ENCODE assay signal across 26 cellular contexts in the genomic region with DNA sequence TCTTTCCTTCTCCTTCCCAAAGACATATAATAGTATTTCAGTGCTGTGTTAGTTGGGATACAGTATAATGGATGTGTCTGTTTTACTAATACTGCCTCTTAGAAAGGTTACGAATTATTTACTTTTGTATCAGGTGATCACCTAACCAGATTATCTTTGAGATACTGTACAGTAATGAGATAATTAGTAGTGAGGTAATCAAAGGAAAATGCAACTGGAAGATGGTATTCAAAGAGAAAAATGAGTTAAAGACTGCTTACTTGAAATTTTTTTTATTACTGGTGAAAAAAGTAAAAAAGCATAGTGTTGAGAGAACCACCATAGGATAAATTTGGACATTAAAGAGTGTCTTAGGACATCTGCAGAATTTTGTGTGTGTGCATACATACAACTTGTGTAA.
"Had no signal": no experiment of that assay in that cellular context is flagged by ENCODE, and none has a peak within 500 bp of the region (broad histone marks: within the 10 kb centered on the region; RNA-seq: fewer than 3 reads in every experiment).

No MANE protein-coding gene starts in this region.

- H3K9me3 ChIP-seq: esophagus squamous epithelium, gastroesophageal sphincter, left ventricle myocardium inferior, lower lobe of right lung, pancreas, suprapubic skin, tibial artery, upper lobe of right lung, vagina had no signal

- H3K4me3 Mint-ChIP-seq: dendritic cell treated with granulocyte-macrophage colony-stimulating factor and Interleukin-4, amounts not matched to agents 40 ng/mL and 50 ng/mL, for 4 days; effector memory CD8-positive, alpha-beta T cell; memory B cell; naive B cell; nephron; stimulated activated effector memory CD8-positive, alpha-beta T cell treated with anti-CD3 and anti-CD28 coated beads, Interleukin-12 subunit alpha, Interleukin-12 subunit beta, amount 100 ng/mL, for 72 hours had no signal

- H3K27me3 ChIP-seq: esophagus squamous epithelium, gastroesophageal sphincter, pancreas, suprapubic skin, tibial artery, upper lobe of right lung, vagina had no signal

- H3K4me3 ChIP-seq: esophagus squamous epithelium, gastroesophageal sphincter, left ventricle myocardium inferior, lower lobe of right lung, pancreas, smooth muscle cell, suprapubic skin, tibial artery, upper lobe of right lung, vagina had no signal

- ATAC-seq: effector memory CD8-positive, alpha-beta T cell; gastroesophageal sphincter; left cardiac atrium; lower lobe of right lung; pancreas; right cardiac atrium; stimulated activated effector memory CD8-positive, alpha-beta T cell treated with anti-CD3 and anti-CD28 coated beads, Interleukin-12 subunit alpha, Interleukin-12 subunit beta, amount 100 ng/mL, for 72 hours; stimulated activated naive CD8-positive, alpha-beta T cell treated with anti-CD3 and anti-CD28 coated beads, Interleukin-15, Interleukin-2, amounts not matched to agents 100 U/mL and 50 U/mL, for 24 hours; upper lobe of right lung had no signal

- H3K36me3 ChIP-seq: esophagus squamous epithelium, gastroesophageal sphincter, left ventricle myocardium inferior, lower lobe of right lung, pancreas, suprapubic skin, tibial artery, upper lobe of right lung, vagina had no signal

- FAIRE-seq: kidney, pancreas had no signal

- H3K27ac ChIP-seq: esophagus squamous epithelium, gastroesophageal sphincter, left ventricle myocardium inferior, lower lobe of right lung, pancreas, suprapubic skin, tibial artery, upper lobe of right lung, vagina had no signal

- H3K9me3 Mint-ChIP-seq: dendritic cell treated with granulocyte-macrophage colony-stimulating factor and Interleukin-4, amounts not matched to agents 40 ng/mL and 50 ng/mL, for 4 days; effector memory CD8-positive, alpha-beta T cell; memory B cell; nephron; stimulated activated effector memory CD8-positive, alpha-beta T cell treated with anti-CD3 and anti-CD28 coated beads, Interleukin-12 subunit alpha, Interleukin-12 subunit beta, amount 100 ng/mL, for 72 hours had no signal

- DNase-seq: effector memory CD8-positive, alpha-beta T cell; esophagus squamous epithelium; foreskin fibroblast; glutamatergic neuron; kidney; left cardiac atrium; left ventricle myocardium inferior; lower lobe of right lung; naive B cell; occipital lobe; pancreas; right cardiac atrium; stimulated activated CD4-positive, alpha-beta T cell treated with anti-CD3 and anti-CD28 coated beads, Interleukin-4, amount 100 ng/mL, for 1 hour; stimulated activated CD8-positive, alpha-beta memory T cell treated with anti-CD3 and anti-CD28 coated beads, Interleukin-4, amount 100 ng/mL, for 48 hours; stimulated activated naive CD8-positive, alpha-beta T cell treated with anti-CD3 and anti-CD28 coated beads, Interleukin-15, Interleukin-2, amounts not matched to agents 100 U/mL and 50 U/mL, for 24 hours; tibial artery; upper lobe of right lung had no signal

- H3K27me3 Mint-ChIP-seq: dendritic cell treated with granulocyte-macrophage colony-stimulating factor and Interleukin-4, amounts not matched to agents 40 ng/mL and 50 ng/mL, for 4 days; effector memory CD8-positive, alpha-beta T cell; memory B cell; naive B cell; progenitor cell of endocrine pancreas had no signal

- H3K27ac Mint-ChIP-seq: dendritic cell treated with granulocyte-macrophage colony-stimulating factor and Interleukin-4, amounts not matched to agents 40 ng/mL and 50 ng/mL, for 4 days; effector memory CD8-positive, alpha-beta T cell; memory B cell; nephron; progenitor cell of endocrine pancreas had no signal

- H3K4me2 ChIP-seq: smooth muscle cell had no signal
